Comparison of ENCODE assay signal across 1 cellular context in the genomic region with DNA sequence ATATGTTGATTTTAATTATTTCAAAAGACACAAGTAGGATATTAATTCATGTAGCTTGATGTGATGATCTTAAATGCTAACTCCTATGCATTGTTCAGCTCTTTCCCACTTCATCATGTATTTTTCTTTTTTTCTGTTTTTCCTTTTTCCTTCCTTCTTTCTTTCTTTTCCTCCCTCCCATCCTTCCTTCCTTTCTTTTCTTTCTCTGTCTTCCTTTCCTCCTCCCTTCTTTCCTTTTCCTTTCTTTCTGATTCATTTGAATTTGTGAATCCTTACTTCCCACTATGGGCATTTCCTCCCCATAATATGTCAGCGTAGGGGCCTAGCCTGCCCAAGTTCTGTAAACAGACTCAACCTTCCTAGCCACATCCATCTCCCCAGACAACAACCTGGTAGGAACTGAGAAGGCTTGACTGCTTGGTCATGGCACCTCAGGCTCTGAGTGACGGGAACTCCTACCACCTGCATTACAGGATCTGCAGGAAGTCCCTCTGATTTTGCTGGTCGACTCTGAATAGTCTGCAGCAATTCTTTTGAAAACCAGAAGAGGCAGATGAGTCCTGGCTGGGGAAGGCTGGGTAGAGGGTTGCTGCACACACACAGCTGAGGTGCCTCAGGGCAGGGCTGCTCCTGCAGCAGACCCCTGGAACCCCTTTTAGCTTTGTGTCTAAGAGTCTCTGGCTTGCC.
TF ChIP-seq lines count a peak whose summit lies in the region.

No MANE protein-coding gene starts in this region.

TF ChIP-seq in K562, 482 proteins besides CTCF, POLR2A, EP300 and RAD21 (continued from another document):
- TF ChIP-seq ZNF512 (tag; IDR thresholded peaks at IDR 0.05) (peak; percentile 83), EWSR1 (IDR thresholded peaks at IDR 0.05; ENCODE audit: borderline replicate concordance, low read depth, partially characterized antibody) (no peak), CBX5 (IDR thresholded peaks at IDR 0.05; ENCODE audit: borderline replicate concordance, low read depth) (no peak), MEIS2 (IDR thresholded peaks at IDR 0.05; ENCODE audit: partially characterized antibody) (no peak), FOXK1 (CRISPR knock-in tag; IDR thresholded peaks at IDR 0.05; ENCODE audit: borderline replicate concordance) (no peak), NEUROD1 (IDR thresholded peaks at IDR 0.05; ENCODE audit: borderline replicate concordance, low read depth, low read length, partially characterized antibody) (no peak), ZNF668 (CRISPR knock-in tag; IDR thresholded peaks at IDR 0.05) (no peak), TBL1XR1 (IDR thresholded peaks at IDR 0.05; ENCODE audit: low read length in 2 of 2) (no peak)
